In the genomic region with DNA sequence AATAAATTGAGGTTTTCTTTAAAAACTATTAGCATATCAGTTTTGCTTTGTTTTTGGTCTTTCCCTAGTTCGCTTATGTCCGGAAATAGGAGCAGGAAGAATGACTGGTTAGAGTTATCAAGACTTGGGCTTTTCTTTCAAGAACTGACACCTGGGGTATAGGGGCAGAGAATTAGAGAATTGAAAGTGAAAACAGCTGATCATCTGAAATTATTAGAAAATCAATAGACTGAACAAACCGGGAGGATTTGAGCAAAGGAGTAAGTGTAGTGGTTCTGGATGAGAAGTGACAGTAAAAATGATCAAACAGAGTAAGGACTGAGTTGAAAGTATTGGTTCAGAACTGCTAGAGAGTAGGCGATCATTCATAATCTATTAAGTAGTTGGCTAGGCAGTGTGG, we compare ENCODE assay signal across 2 cellular contexts.
TF ChIP-seq lines count a peak whose summit lies in the region.

No MANE protein-coding gene starts in this region.

TF ChIP-seq in GM12891, 5 proteins besides CTCF, POLR2A, EP300 and RAD21:
- TF ChIP-seq SPI1 (IDR thresholded peaks at IDR 0.05; ENCODE audit: low read depth, low read length) (peak; percentile 72), POU2F2 (IDR thresholded peaks at IDR 0.05; ENCODE audit: low read depth, low read length) (no peak)
TF ChIP-seq in GM12891: peak in this region for 1.

TF ChIP-seq in GM12878, 131 proteins besides CTCF, POLR2A, EP300 and RAD21:
- TF ChIP-seq RUNX3 (IDR thresholded peaks at IDR 0.05; ENCODE audit: low read length) (peak; percentile 21; the same call in 1 of the 2 replicates), IKZF2 (IDR thresholded peaks at IDR 0.05) (peak; percentile 39 to 55; a peak in 3 of 4 replicates), ZSCAN29 (IDR thresholded peaks at IDR 0.05) (no peak), BRCA1 (IDR thresholded peaks at IDR 0.05; ENCODE audit: low read depth, low read length) (no peak), IRF4 (IDR thresholded peaks at IDR 0.05; ENCODE audit: low read depth, low read length) (0 out of 2 replicates have a peak, but pooled peaks have one; percentile 33), TAF1 (IDR thresholded peaks at IDR 0.05; ENCODE audit: borderline replicate concordance, low read depth, low read length) (no peak), SPI1 (IDR thresholded peaks at IDR 0.05; ENCODE audit: borderline replicate concordance, insufficient read depth, low read depth, low read length) (peak; percentile 40; the same call in 1 of the 2 replicates), JUNB (IDR thresholded peaks at IDR 0.05) (peak; percentile 17; the same call in 1 of the 2 replicates), SMAD5 (IDR thresholded peaks at IDR 0.05; ENCODE audit: low read depth) (no peak), RFX5 (IDR thresholded peaks at IDR 0.05; ENCODE audit: low read depth, low read length) (no peak), BHLHE40 (IDR thresholded peaks at IDR 0.05; ENCODE audit: borderline replicate concordance in 1 of 2, low read depth in 2 of 2, low read length in 1 of 2) (no peak), RCOR1 (conservative IDR thresholded peaks at IDR 0.05; ENCODE audit: low read depth, low read length) (no peak), ETV6 (conservative IDR thresholded peaks at IDR 0.05 in 1 of 2, IDR thresholded peaks at IDR 0.05 in 1 of 2; ENCODE audit: borderline replicate concordance in 1 of 2, low read depth in 1 of 2) (peak in 1 of 2 experiments; percentile 50; a peak in 1 of 4 replicates), HDAC2 (IDR thresholded peaks at IDR 0.05) (no peak), SIN3A (IDR thresholded peaks at IDR 0.05; ENCODE audit: low read depth, low read length) (no peak), EGR1 (IDR thresholded peaks at IDR 0.05; ENCODE audit: borderline replicate concordance in 1 of 2, low read depth in 2 of 2, low read length in 2 of 2) (no peak), IKZF1 (conservative IDR thresholded peaks at IDR 0.05) (0 out of 2 replicates have a peak, but pooled peaks have one; percentile 20), PML (IDR thresholded peaks at IDR 0.05; ENCODE audit: low read length) (no peak), HDGF (IDR thresholded peaks at IDR 0.05) (no peak)
- TF ChIP-seq, protein P1, sequence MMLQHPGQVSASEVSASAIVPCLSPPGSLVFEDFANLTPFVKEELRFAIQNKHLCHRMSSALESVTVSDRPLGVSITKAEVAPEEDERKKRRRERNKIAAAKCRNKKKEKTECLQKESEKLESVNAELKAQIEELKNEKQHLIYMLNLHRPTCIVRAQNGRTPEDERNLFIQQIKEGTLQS (IDR thresholded peaks at IDR 0.05; ENCODE audit: borderline replicate concordance, extremely low read depth, low read depth, low read length) = no peak
- TF ChIP-seq, protein P2, sequence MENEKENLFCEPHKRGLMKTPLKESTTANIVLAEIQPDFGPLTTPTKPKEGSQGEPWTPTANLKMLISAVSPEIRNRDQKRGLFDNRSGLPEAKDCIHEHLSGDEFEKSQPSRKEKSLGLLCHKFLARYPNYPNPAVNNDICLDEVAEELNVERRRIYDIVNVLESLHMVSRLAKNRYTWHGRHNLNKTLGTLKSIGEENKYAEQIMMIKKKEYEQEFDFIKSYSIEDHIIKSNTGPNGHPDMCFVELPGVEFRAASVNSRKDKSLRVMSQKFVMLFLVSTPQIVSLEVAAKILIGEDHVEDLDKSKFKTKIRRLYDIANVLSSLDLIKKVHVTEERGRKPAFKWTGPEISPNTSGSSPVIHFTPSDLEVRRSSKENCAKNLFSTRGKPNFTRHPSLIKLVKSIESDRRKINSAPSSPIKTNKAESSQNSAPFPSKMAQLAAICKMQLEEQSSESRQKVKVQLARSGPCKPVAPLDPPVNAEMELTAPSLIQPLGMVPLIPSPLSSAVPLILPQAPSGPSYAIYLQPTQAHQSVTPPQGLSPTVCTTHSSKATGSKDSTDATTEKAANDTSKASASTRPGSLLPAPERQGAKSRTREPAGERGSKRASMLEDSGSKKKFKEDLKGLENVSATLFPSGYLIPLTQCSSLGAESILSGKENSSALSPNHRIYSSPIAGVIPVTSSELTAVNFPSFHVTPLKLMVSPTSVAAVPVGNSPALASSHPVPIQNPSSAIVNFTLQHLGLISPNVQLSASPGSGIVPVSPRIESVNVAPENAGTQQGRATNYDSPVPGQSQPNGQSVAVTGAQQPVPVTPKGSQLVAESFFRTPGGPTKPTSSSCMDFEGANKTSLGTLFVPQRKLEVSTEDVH (IDR thresholded peaks at IDR 0.05; ENCODE audit: low read depth, partially characterized antibody) = no peak
- TF ChIP-seq, protein P3, sequence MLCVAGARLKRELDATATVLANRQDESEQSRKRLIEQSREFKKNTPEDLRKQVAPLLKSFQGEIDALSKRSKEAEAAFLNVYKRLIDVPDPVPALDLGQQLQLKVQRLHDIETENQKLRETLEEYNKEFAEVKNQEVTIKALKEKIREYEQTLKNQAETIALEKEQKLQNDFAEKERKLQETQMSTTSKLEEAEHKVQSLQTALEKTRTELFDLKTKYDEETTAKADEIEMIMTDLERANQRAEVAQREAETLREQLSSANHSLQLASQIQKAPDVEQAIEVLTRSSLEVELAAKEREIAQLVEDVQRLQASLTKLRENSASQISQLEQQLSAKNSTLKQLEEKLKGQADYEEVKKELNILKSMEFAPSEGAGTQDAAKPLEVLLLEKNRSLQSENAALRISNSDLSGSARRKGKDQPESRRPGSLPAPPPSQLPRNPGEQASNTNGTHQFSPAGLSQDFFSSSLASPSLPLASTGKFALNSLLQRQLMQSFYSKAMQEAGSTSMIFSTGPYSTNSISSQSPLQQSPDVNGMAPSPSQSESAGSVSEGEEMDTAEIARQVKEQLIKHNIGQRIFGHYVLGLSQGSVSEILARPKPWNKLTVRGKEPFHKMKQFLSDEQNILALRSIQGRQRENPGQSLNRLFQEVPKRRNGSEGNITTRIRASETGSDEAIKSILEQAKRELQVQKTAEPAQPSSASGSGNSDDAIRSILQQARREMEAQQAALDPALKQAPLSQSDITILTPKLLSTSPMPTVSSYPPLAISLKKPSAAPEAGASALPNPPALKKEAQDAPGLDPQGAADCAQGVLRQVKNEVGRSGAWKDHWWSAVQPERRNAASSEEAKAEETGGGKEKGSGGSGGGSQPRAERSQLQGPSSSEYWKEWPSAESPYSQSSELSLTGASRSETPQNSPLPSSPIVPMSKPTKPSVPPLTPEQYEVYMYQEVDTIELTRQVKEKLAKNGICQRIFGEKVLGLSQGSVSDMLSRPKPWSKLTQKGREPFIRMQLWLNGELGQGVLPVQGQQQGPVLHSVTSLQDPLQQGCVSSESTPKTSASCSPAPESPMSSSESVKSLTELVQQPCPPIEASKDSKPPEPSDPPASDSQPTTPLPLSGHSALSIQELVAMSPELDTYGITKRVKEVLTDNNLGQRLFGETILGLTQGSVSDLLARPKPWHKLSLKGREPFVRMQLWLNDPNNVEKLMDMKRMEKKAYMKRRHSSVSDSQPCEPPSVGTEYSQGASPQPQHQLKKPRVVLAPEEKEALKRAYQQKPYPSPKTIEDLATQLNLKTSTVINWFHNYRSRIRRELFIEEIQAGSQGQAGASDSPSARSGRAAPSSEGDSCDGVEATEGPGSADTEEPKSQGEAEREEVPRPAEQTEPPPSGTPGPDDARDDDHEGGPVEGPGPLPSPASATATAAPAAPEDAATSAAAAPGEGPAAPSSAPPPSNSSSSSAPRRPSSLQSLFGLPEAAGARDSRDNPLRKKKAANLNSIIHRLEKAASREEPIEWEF (IDR thresholded peaks at IDR 0.05; ENCODE audit: insufficient replicate concordance, low read depth, low read length) = peak; percentile 97
